In genomic region chr9:134326754-134327526, GRCh38 we compare ENCODE assay signal across 8 cellular contexts. TPM values are rescaled to one million over a fixed set of nuclear protein-coding genes. Genes with fewer than 3 reads are reported as not detected.
DNase-seq lines count a peak whose midpoint lies in the region; ATAC-seq and TF ChIP-seq lines count a peak whose summit lies in the region.

No MANE protein-coding gene starts in this region.

- peaks cover 2% of the 10 kb centered on the region for H3K27me3 ChIP-seq in DND-41 (ENCODE audit: insufficient read depth, low read length, poor library complexity)
- H3K27me3 ChIP-seq in mesenchymal stem cell (ENCODE audit: control insufficient read depth in 1 of 2, insufficient read depth in 1 of 2, low read length in 2 of 2): no peaks in the 10 kb centered on the region
- no peaks in the 10 kb centered on the region for H3K27me3 ChIP-seq in aorta (ENCODE audit: control insufficient read depth in 1 of 2, insufficient read depth in 2 of 2, low read length in 1 of 2)

- under 1% methylated on average over 40 of the region's 72 CpGs for WGBS in mesenchymal stem cell
- 0 to 3% methylated on average over 21 to 72 of the region's 72 CpGs for WGBS in aorta, 2 donors

- peak overlapping the region; percentile 69 for H3K9ac ChIP-seq in DND-41 (ENCODE audit: low read depth, low read length)
- H3K9ac ChIP-seq in mesenchymal stem cell (ENCODE audit: low read length): peak overlapping the region; percentile 92

- H3K79me1 ChIP-seq in mesenchymal stem cell (replicated peaks; ENCODE audit: low read length, poor library complexity, severe bottlenecking): peaks cover 21% of the 10 kb centered on the region

- H2AFZ ChIP-seq in DND-41 (ENCODE audit: low read depth, low read length): peak overlapping the region; percentile 52; the same call in 1 of the 2 replicates
- no peak overlapping the region for H2AFZ ChIP-seq in mesenchymal stem cell (ENCODE audit: low read depth, low read length)

- H2AK5ac ChIP-seq in mesenchymal stem cell (ENCODE audit: low read length, severe bottlenecking): no peak overlapping the region

- H2BK12ac ChIP-seq in mesenchymal stem cell (ENCODE audit: low read length in 2 of 2): peak overlapping the region in 1 of 2 experiments; percentile 12

- H3K9me3 ChIP-seq in DND-41 (ENCODE audit: insufficient read depth, low read length, severe bottlenecking) (no peaks in the 10 kb centered on the region), mesenchymal stem cell (ENCODE audit: control insufficient read depth, low read length) (no peaks in the 10 kb centered on the region), aorta (ENCODE audit: control insufficient read depth, low read length) (no peaks in the 10 kb centered on the region)

- H2BK15ac ChIP-seq in mesenchymal stem cell (ENCODE audit: low read depth, poor library complexity, severe bottlenecking): peak overlapping the region; percentile 35

- H3K4me2 ChIP-seq in DND-41 (ENCODE audit: insufficient read depth, low read length) (peak overlapping the region; percentile 79), mesenchymal stem cell (ENCODE audit: low read length, poor library complexity, severe bottlenecking) (peak overlapping the region; percentile 91)

- H3K36me3 ChIP-seq in DND-41 (ENCODE audit: insufficient read depth, low read length) (no peaks in the 10 kb centered on the region), mesenchymal stem cell (ENCODE audit: control insufficient read depth in 1 of 2, insufficient read depth in 2 of 2, low read depth in 1 of 2, low read length in 2 of 2) (no peaks in the 10 kb centered on the region), aorta (ENCODE audit: control insufficient read depth in 1 of 2, insufficient read depth in 2 of 2, low read length in 1 of 2) (no peaks in the 10 kb centered on the region)

- H3K4me3 ChIP-seq in DND-41 (ENCODE audit: low read depth in 1 of 2, low read length in 2 of 2): peak overlapping the region; percentile 42 to 62; a peak in 3 of 4 replicates
- H3K4me3 ChIP-seq in mesenchymal stem cell (ENCODE audit: insufficient read depth in 1 of 2, low read depth in 1 of 2, low read length in 2 of 2): peak overlapping the region; percentile 71 to 85
- H3K4me3 ChIP-seq in aorta (ENCODE audit: low read length in 2 of 2): peak overlapping the region; percentile 54 to 73

- peaks cover 17% of the 10 kb centered on the region for H3K4me1 Mint-ChIP-seq in dendritic cell treated with granulocyte-macrophage colony-stimulating factor and Interleukin-4, amounts not matched to agents 40 ng/mL and 50 ng/mL, for 4 days (ENCODE audit: low read depth)

- intact Hi-C loops in dendritic cell treated with granulocyte-macrophage colony-stimulating factor and Interleukin-4, amounts not matched to agents 40 ng/mL and 50 ng/mL, for 4 days (cut with micrococcal nuclease): loop anchor here (5.0 kb wide), 2 partner anchors 35 to 160 kb away; no protein-coding TSS in a partner anchor
- intact Hi-C loops in aorta (cut with DNase I): loop anchor here (2.0 to 10.0 kb wide), 6 partner anchors 35 to 262 kb away; partner anchors contain the start of gene BRD3 (in 1 of the 2)

- H3K14ac ChIP-seq in mesenchymal stem cell (ENCODE audit: low read length in 2 of 2): no peak overlapping the region

- ATAC-seq in DND-41 (ENCODE audit: insufficient read depth, low read depth): peak; percentile 35; the same call in 1 of the 3 replicates
- ATAC-seq in aorta (ENCODE audit: low FRiP score): no peak
- no peak for ATAC-seq in GM21423 (IDR thresholded peaks at IDR 0.05; ENCODE audit: unreplicated experiment)

- peaks cover 20% of the 10 kb centered on the region for H3K27me3 Mint-ChIP-seq in dendritic cell treated with granulocyte-macrophage colony-stimulating factor and Interleukin-4, amounts not matched to agents 40 ng/mL and 50 ng/mL, for 4 days

- no peak for TF ChIP-seq CTCF in DND-41 (IDR thresholded peaks at IDR 0.05; ENCODE audit: borderline replicate concordance, extremely low read depth, low read length, poor library complexity, severe bottlenecking)

- peak overlapping the region in 1 of 2 experiments; percentile 91 for H3K4ac ChIP-seq in mesenchymal stem cell (ENCODE audit: low read depth in 1 of 2, low read length in 2 of 2)

- H3K79me2 ChIP-seq in DND-41 (ENCODE audit: insufficient read depth, low read length): peaks cover 18% of the 10 kb centered on the region

- H3K27ac ChIP-seq in DND-41 (ENCODE audit: low read length): peak overlapping the region; percentile 32; the same call in 1 of the 2 replicates
- H3K27ac ChIP-seq in mesenchymal stem cell (ENCODE audit: low read length, poor library complexity, severe bottlenecking): peak overlapping the region; percentile 61
- peak overlapping the region; percentile 33 to 51 for H3K27ac ChIP-seq in aorta (ENCODE audit: low read depth in 1 of 2, low read length in 2 of 2)

- peak overlapping the region; percentile 89 for H3K4me3 Mint-ChIP-seq in dendritic cell treated with granulocyte-macrophage colony-stimulating factor and Interleukin-4, amounts not matched to agents 40 ng/mL and 50 ng/mL, for 4 days

- H3K4me1 ChIP-seq in DND-41 (ENCODE audit: insufficient read depth, low read length): peaks cover 20% of the 10 kb centered on the region
- H3K4me1 ChIP-seq in mesenchymal stem cell (ENCODE audit: control insufficient read depth, insufficient read depth, low read depth, low read length): peaks cover 68% of the 10 kb centered on the region
- no peaks in the 10 kb centered on the region for H3K4me1 ChIP-seq in aorta (ENCODE audit: control insufficient read depth in 1 of 2, insufficient read depth in 2 of 2, low read length in 2 of 2)

- H4K8ac ChIP-seq in mesenchymal stem cell (ENCODE audit: low read length): peak overlapping the region; percentile 56

- no peak overlapping the region for H4K91ac ChIP-seq in mesenchymal stem cell (ENCODE audit: low read length)

- H4K20me1 ChIP-seq in DND-41 (ENCODE audit: insufficient read depth, low read length): peaks cover 55% of the 10 kb centered on the region

- peak overlapping the region; percentile 75 for H2BK120ac ChIP-seq in mesenchymal stem cell (ENCODE audit: low read depth, low read length)

- H3K23ac ChIP-seq in mesenchymal stem cell (ENCODE audit: low read length in 2 of 2): peak overlapping the region in 1 of 2 experiments; percentile 81

- no peaks in the 10 kb centered on the region for H3K9me3 Mint-ChIP-seq in dendritic cell treated with granulocyte-macrophage colony-stimulating factor and Interleukin-4, amounts not matched to agents 40 ng/mL and 50 ng/mL, for 4 days

- DNase-seq in DND-41 (no peak), M059J (ENCODE audit: low read depth) (peak; percentile 51), mesenchymal stem cell (peak; percentile 57), aorta (peak; percentile 58 to 79), T-helper 9 cell (no peak), GF-D8 (lab: John Stamatoyannopoulos, UW) (no peak)

- H3K36me3 Mint-ChIP-seq in dendritic cell treated with granulocyte-macrophage colony-stimulating factor and Interleukin-4, amounts not matched to agents 40 ng/mL and 50 ng/mL, for 4 days (ENCODE audit: low read depth): peaks cover 38% of the 10 kb centered on the region

- H3K18ac ChIP-seq in mesenchymal stem cell (ENCODE audit: low read depth in 1 of 2, low read length in 2 of 2): peak overlapping the region in 1 of 2 experiments; percentile 90

- peak overlapping the region; percentile 50 for H2BK5ac ChIP-seq in mesenchymal stem cell (ENCODE audit: low read depth, low read length, poor library complexity, severe bottlenecking)

- H3K27ac Mint-ChIP-seq in dendritic cell treated with granulocyte-macrophage colony-stimulating factor and Interleukin-4, amounts not matched to agents 40 ng/mL and 50 ng/mL, for 4 days: peak overlapping the region; percentile 77

RNA-seq across cellular contexts. Expression of gene RXRA, which starts 0.7 kb away (rescaled TPM):
- total RNA-seq in M059J (2014; rRNA removed; shearing (Covaris generic)): 12.5 and 22.6 TPM in 2 replicates
- polyA plus RNA-seq in mesenchymal stem cell (2013, experiment 1 of 2): 37.8 TPM
- polyA plus RNA-seq in mesenchymal stem cell (2013, experiment 2 of 2): 38.3 TPM
- total RNA-seq in aorta: 10 to 100 TPM; 47.5 to 67.8 TPM
- polyA plus RNA-seq in aorta: 10 to 100 TPM; 17.7 to 18.0 TPM

Comparison
In these comparisons a context has a peak if more than half of its experiments do, and no peak if none do; other contexts are left out.
1. DNase-seq: peak in M059J (single experiment), mesenchymal stem cell (single experiment) and aorta (2 of 2); none in DND-41 (single experiment), T-helper 9 cell (single experiment) and GF-D8 (single experiment).
2. Peak in every context shown above with its lines, with median percentiles within 50 percentile points of each other: H3K27ac ChIP-seq and H3K4me3 ChIP-seq.